1 cellular context compared by ENCODE assay signal in the genomic region with DNA sequence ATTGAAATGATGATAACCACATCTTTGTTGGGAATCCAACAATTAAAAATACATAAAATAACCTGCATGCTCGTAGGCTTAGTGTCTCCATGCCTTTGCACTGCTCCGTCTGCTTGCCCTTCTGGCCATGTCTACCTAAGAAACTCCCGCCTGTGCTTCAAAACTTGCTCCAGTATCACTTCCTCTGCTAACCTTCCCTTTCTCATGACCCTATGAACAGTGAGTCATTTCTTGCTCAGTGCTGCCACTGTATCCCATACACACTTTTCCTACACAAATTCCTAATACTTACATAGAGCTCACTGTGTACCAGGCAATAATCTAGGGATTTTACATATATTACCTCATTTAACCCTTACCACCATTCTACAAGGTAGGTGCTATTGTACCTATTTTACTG.
A peak's percentile ranks its signal among the peaks of the same experiment; 100 is the strongest.
TF ChIP-seq lines count a peak whose summit lies in the region.

No MANE protein-coding gene starts in this region.

TF ChIP-seq in GM12878, 131 proteins besides CTCF, POLR2A, EP300 and RAD21 (continued from another document and continues in another):
- TF ChIP-seq CEBPZ (IDR thresholded peaks at IDR 0.05; ENCODE audit: low read depth, low read length) (no peak), TAF1 (IDR thresholded peaks at IDR 0.05; ENCODE audit: borderline replicate concordance, low read depth, low read length) (no peak), PAX5 (IDR thresholded peaks at IDR 0.05; ENCODE audit: borderline replicate concordance, low read depth, low read length) (no peak), POLR2AphosphoS2 (IDR thresholded peaks at IDR 0.05; ENCODE audit: low read depth, low read length) (no peak), RELA (IDR thresholded peaks at IDR 0.05; ENCODE audit: borderline replicate concordance, partially characterized antibody) (no peak), STAT3 (IDR thresholded peaks at IDR 0.05; ENCODE audit: low read depth, low read length) (no peak), ZNF384 (IDR thresholded peaks at IDR 0.05; ENCODE audit: borderline replicate concordance, low read depth, low read length) (no peak), TCF12 (IDR thresholded peaks at IDR 0.05; ENCODE audit: low read depth, low read length) (no peak), SUZ12 (IDR thresholded peaks at IDR 0.05; ENCODE audit: unreplicated experiment) (no peak), ATF3 (IDR thresholded peaks at IDR 0.05; ENCODE audit: borderline replicate concordance, extremely low read depth, low read depth, low read length) (no peak), FOXM1 (IDR thresholded peaks at IDR 0.05; ENCODE audit: low read depth, low read length) (no peak), STAT1 (conservative IDR thresholded peaks at IDR 0.05) (no peak), HDAC6 (IDR thresholded peaks at IDR 0.05; ENCODE audit: unreplicated experiment) (no peak), SMARCA5 (IDR thresholded peaks at IDR 0.05) (no peak), REST (IDR thresholded peaks at IDR 0.05; ENCODE audit: low read depth, low read length) (no peak), CBFB (IDR thresholded peaks at IDR 0.05; ENCODE audit: low read depth) (no peak), MYC (IDR thresholded peaks at IDR 0.05; ENCODE audit: insufficient read depth, insufficient read length, insufficient replicate concordance, low read length, severe bottlenecking) (no peak), IRF4 (IDR thresholded peaks at IDR 0.05; ENCODE audit: low read depth, low read length) (peak; percentile 81), KAT2A (conservative IDR thresholded peaks at IDR 0.05; ENCODE audit: control insufficient read depth, low read depth, low read length) (no peak), PAX8 (IDR thresholded peaks at IDR 0.05) (no peak), RB1 (IDR thresholded peaks at IDR 0.05; ENCODE audit: borderline replicate concordance) (no peak), MTA3 (IDR thresholded peaks at IDR 0.05; ENCODE audit: borderline replicate concordance, low read length) (no peak), SIN3A (IDR thresholded peaks at IDR 0.05; ENCODE audit: low read depth, low read length) (no peak), SUPT20H (IDR thresholded peaks at IDR 0.05; ENCODE audit: borderline replicate concordance, control insufficient read depth, low read depth, low read length) (no peak), ASH2L (IDR thresholded peaks at IDR 0.05; ENCODE audit: borderline replicate concordance, low read depth) (no peak), SP1 (IDR thresholded peaks at IDR 0.05; ENCODE audit: low read depth, low read length) (no peak), MYB (IDR thresholded peaks at IDR 0.05; ENCODE audit: borderline replicate concordance, low read depth, low read length) (no peak), BRCA1 (IDR thresholded peaks at IDR 0.05; ENCODE audit: low read depth, low read length) (no peak), TBL1XR1 (IDR thresholded peaks at IDR 0.05; ENCODE audit: low read depth, low read length) (no peak), PML (IDR thresholded peaks at IDR 0.05; ENCODE audit: low read length) (no peak), FOS (IDR thresholded peaks at IDR 0.05; ENCODE audit: borderline replicate concordance, extremely low read depth, insufficient read length) (no peak), ZNF217 (IDR thresholded peaks at IDR 0.05) (0 out of 2 replicates have a peak, but pooled peaks have one; percentile 35), ZNF24 (IDR thresholded peaks at IDR 0.05) (no peak), RFX5 (IDR thresholded peaks at IDR 0.05; ENCODE audit: low read depth, low read length) (no peak), GABPA (IDR thresholded peaks at IDR 0.05; ENCODE audit: low read depth) (no peak), ZBTB40 (IDR thresholded peaks at IDR 0.05; ENCODE audit: borderline replicate concordance) (no peak), BCL11A (IDR thresholded peaks at IDR 0.05; ENCODE audit: low read depth, low read length) (peak; percentile 51; the same call in 1 of the 2 replicates), NBN (IDR thresholded peaks at IDR 0.05) (0 out of 2 replicates have a peak, but pooled peaks have one; percentile 23), POLR2AphosphoS5 (IDR thresholded peaks at IDR 0.05; ENCODE audit: low read length) (no peak), CREM (IDR thresholded peaks at IDR 0.05; ENCODE audit: low read depth) (no peak), USF2 (IDR thresholded peaks at IDR 0.05; ENCODE audit: borderline replicate concordance, low read depth, low read length) (no peak), HDAC2 (IDR thresholded peaks at IDR 0.05) (no peak), JUNB (IDR thresholded peaks at IDR 0.05) (peak; percentile 70), CREB1 (IDR thresholded peaks at IDR 0.05; ENCODE audit: low read depth) (no peak), SMC3 (IDR thresholded peaks at IDR 0.05; ENCODE audit: borderline replicate concordance, low read length) (no peak), JUND (IDR thresholded peaks at IDR 0.05; ENCODE audit: low read depth, low read length) (no peak), EED (IDR thresholded peaks at IDR 0.05; ENCODE audit: low read depth) (peak; percentile 91)
- TF ChIP-seq, protein P1, sequence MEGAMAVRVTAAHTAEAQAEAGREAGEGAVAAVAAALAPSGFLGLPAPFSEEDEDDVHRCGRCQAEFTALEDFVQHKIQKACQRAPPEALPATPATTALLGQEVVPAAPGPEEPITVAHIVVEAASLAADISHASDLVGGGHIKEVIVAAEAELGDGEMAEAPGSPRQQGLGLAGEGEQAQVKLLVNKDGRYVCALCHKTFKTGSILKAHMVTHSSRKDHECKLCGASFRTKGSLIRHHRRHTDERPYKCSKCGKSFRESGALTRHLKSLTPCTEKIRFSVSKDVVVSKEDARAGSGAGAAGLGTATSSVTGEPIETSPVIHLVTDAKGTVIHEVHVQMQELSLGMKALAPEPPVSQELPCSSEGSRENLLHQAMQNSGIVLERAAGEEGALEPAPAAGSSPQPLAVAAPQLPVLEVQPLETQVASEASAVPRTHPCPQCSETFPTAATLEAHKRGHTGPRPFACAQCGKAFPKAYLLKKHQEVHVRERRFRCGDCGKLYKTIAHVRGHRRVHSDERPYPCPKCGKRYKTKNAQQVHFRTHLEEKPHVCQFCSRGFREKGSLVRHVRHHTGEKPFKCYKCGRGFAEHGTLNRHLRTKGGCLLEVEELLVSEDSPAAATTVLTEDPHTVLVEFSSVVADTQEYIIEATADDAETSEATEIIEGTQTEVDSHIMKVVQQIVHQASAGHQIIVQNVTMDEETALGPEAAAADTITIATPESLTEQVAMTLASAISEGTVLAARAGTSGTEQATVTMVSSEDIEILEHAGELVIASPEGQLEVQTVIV (IDR thresholded peaks at IDR 0.05; ENCODE audit: borderline replicate concordance, partially characterized antibody) = no peak
- TF ChIP-seq, protein P2, sequence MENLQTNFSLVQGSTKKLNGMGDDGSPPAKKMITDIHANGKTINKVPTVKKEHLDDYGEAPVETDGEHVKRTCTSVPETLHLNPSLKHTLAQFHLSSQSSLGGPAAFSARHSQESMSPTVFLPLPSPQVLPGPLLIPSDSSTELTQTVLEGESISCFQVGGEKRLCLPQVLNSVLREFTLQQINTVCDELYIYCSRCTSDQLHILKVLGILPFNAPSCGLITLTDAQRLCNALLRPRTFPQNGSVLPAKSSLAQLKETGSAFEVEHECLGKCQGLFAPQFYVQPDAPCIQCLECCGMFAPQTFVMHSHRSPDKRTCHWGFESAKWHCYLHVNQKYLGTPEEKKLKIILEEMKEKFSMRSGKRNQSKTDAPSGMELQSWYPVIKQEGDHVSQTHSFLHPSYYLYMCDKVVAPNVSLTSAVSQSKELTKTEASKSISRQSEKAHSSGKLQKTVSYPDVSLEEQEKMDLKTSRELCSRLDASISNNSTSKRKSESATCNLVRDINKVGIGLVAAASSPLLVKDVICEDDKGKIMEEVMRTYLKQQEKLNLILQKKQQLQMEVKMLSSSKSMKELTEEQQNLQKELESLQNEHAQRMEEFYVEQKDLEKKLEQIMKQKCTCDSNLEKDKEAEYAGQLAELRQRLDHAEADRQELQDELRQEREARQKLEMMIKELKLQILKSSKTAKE (IDR thresholded peaks at IDR 0.05; ENCODE audit: low read depth, poor library complexity, severe bottlenecking) = no peak
